Comparison of ENCODE assay signal across 8 cellular contexts in the genomic region with DNA sequence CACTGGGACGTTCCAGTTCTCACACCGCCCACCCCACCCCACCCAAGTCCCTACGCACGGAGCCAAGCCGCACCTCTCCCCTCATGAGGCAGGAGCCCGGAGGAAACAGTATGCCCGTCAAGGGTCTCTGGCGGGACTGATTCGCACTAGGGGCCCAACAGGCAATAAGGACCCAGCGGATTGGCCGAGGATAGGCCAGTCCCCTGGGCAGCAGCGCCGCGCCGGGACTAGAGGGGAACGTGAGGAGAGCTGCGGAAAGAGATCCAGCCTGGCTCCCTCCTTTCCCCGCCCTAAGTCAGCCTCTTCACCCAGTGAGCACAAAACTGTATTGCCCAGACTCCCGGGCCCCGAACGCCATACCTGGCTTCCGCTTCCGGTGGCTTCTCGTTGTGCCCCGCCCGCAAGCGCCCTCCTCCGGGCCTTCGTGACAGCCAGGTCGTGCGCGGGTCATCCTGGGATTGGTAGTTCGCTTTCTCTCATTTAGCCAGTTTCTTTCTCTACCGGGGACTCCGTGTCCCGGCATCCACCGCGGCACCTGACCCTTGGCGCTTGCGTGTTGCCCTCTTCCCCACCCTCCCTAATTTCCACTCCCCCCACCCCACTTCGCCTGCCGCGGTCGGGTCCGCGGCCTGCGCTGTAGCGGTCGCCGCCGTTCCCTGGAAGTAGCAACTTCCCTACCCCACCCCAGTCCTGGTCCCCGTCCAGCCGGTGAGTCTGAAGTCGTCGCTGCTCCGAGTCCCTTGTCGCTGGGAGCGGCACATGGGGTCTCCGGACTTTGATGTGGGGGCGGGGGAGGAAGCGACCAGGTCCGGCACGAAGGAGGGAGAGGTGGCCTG. TPM values are rescaled to one million over a fixed set of nuclear protein-coding genes. Genes with fewer than 3 reads are reported as not detected.
DNase-seq lines count a peak whose midpoint lies in the region; ATAC-seq and TF ChIP-seq lines count a peak whose summit lies in the region.

TSS of gene CSNK2B (plus strand) at position 580 of the 836 bp plus-strand sequence. CDS start 752 bp downstream, outside the sequence.

- intact Hi-C loops in lower leg skin (cut with DNase I; ENCODE audit: low total_unique reads) = no loop called here

- peak; percentile 98 for DNase-seq in CD1c-positive myeloid dendritic cell (ENCODE audit: extremely low spot score)
- peak; percentile 99 for DNase-seq in NCI-H82 (lab: John Stamatoyannopoulos, UW)
- DNase-seq in activated CD4-positive, alpha-beta T cell treated with anti-CD3 and anti-CD28 coated beads, Interleukin-2, amount 50 U/mL, for 48 hours = peak; percentile 98
- peak; percentile 94 to 98 for DNase-seq in dermis microvascular lymphatic vessel endothelial cell (ENCODE audit: low read depth in 2 of 2)
- peak; percentile 99 to 100 for DNase-seq in lower leg skin (ENCODE audit: low spot score in 2 of 2)
- peak; percentile 97 for DNase-seq in stimulated activated CD4-positive, alpha-beta T cell treated with anti-CD3 and anti-CD28 coated beads, Interleukin-4, amount 100 ng/mL, for 48 hours (ENCODE audit: low read depth in 2 of 2)

- no peak for TF ChIP-seq POLR2A in lower leg skin (IDR thresholded peaks at IDR 0.05)

- TF ChIP-seq CTCF in lower leg skin (IDR thresholded peaks at IDR 0.05) = no peak

- peak; percentile 74 for ATAC-seq in GM19397 (IDR thresholded peaks at IDR 0.05; ENCODE audit: unreplicated experiment)
- ATAC-seq in HG03571 (IDR thresholded peaks at IDR 0.05; ENCODE audit: unreplicated experiment) = peak; percentile 68

- WGBS in lower leg skin, 2 donors = 0 to 1% methylated on average over 55 to 62 of the region's 63 CpGs

- peak within 1 kb of the TSS; percentile 72 for H3K4me3 ChIP-seq in lower leg skin (ENCODE audit: low read depth, poor library complexity, severe bottlenecking)

RNA-seq across cellular contexts. Expression of gene CSNK2B, which starts in this region (rescaled TPM):
- total RNA-seq in dermis microvascular lymphatic vessel endothelial cell (76.5 and 99.5 TPM in 2 replicates), lower leg skin (100 to 1,000 TPM; 328 to 447 (median 416) TPM)

Comparison
In these comparisons a context has a peak if more than half of its experiments do, and no peak if none do; other contexts are left out.
1. Peak in every context shown above with its lines: DNase-seq, ATAC-seq and H3K4me3 ChIP-seq.